ENCODE assay signal across 18 cellular contexts in the genomic region with DNA sequence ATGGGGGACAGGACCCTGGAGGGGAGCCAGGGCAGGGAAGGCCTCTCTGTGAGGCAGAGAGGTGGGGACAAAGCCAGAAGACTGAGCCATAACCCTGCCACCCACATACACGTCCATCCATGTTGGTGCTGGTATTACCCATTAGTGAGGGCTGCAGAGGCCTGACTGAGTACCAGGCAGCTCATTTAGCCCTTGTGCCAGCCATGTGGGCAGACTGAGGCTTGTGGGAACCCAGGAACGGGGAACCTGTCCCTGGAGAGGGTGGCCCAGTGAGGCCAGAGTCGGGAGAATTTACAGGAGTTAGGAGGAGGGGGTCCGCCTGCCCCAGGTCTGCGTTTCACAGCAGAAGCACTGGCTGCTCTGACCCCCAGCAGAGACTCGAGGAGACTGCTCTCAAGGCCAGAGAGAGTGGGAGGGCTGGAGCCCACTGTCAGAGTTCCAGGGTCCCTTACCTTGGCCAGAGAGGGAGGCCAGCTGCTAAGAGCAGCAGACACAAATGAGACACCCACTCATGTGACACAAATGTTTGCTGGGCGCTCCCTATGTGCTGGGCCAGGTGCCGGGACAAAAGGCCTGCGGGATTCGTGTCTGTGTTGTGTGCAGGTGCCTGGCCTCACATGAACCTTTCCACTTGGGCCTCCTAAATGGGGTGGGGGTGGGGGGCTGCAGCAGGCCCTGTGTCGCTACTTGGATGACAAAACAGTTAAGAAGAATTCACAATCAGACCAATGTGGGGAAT. TPM values are rescaled to one million over a fixed set of nuclear protein-coding genes. Genes with fewer than 3 reads are reported as not detected.
DNase-seq lines count a peak whose midpoint lies in the region; ATAC-seq and TF ChIP-seq lines count a peak whose summit lies in the region.
"Had no signal": no experiment of that assay in that cellular context is flagged by ENCODE, and none has a peak within 500 bp of the region (broad histone marks: within the 10 kb centered on the region; RNA-seq: fewer than 3 reads in every experiment).

No MANE protein-coding gene starts in this region.

- intact Hi-C loops in IMR-90 (cut with micrococcal nuclease) = no loop called here

- H2AK9ac ChIP-seq in IMR-90 (replicated peaks; ENCODE audit: low read depth, low read length, poor library complexity) = peak overlapping the region; percentile 72

- no peak overlapping the region for H2BK15ac ChIP-seq in IMR-90 (ENCODE audit: low read depth, low read length)

- no peak overlapping the region for H2BK5ac ChIP-seq in IMR-90 (ENCODE audit: low read depth, low read length, poor library complexity, severe bottlenecking)

- H3K56ac ChIP-seq in IMR-90 (ENCODE audit: extremely low read depth, insufficient read depth, low read length) = no peak overlapping the region

- H3K14ac ChIP-seq in IMR-90 (replicated peaks; ENCODE audit: low read depth, low read length) = no peak overlapping the region

- H2AFZ ChIP-seq in IMR-90 (replicated peaks; ENCODE audit: low read length, poor library complexity) = no peak overlapping the region

- no peak overlapping the region for H4K5ac ChIP-seq in IMR-90 (ENCODE audit: low read depth, low read length)

- H2BK20ac ChIP-seq in IMR-90 (ENCODE audit: low read depth, low read length) = no peak overlapping the region

- no peak overlapping the region for H3K18ac ChIP-seq in IMR-90 (ENCODE audit: low read depth, low read length)

- H3K36me3 ChIP-seq in IMR-90 (ENCODE audit: control insufficient read depth, insufficient read depth, low read length) = no peaks in the 10 kb centered on the region
- H3K36me3 ChIP-seq: lower lobe of right lung had no signal

- no peaks in the 10 kb centered on the region for H3K9me3 ChIP-seq in IMR-90 (ENCODE audit: control insufficient read depth, insufficient read depth, low read length)
- no peaks in the 10 kb centered on the region for H3K9me3 ChIP-seq in T-helper 17 cell (ENCODE audit: control insufficient read depth, low read length, poor library complexity, severe bottlenecking)
- H3K9me3 ChIP-seq: lower lobe of right lung had no signal

- no peak overlapping the region for H3K27ac ChIP-seq in IMR-90 (ENCODE audit: insufficient read depth, low read length)
- H3K27ac ChIP-seq: lower lobe of right lung had no signal

- POLR2A ChIA-PET in IMR-90 (lab: Charles Lee; ENCODE audit: unreplicated experiment) = no interaction called here
- POLR2A ChIA-PET in activated CD4-positive, alpha-beta T cell treated with anti-CD3 and anti-CD28 coated beads, Interleukin-2, amount 10 ng/mL, durations not matched to agents 7 days and 5 days (lab: Charles Lee) = no interaction called here

- CTCF ChIA-PET in IMR-90 (lab: Yijun Ruan, JAX) = interaction anchor here (1.4 kb wide), 1 partner anchor 11 kb away, joined by 4 read pairs; no protein-coding TSS in a partner anchor
- CTCF ChIA-PET in activated CD4-positive, alpha-beta T cell treated with anti-CD3 and anti-CD28 coated beads, Interleukin-2, amount 10 ng/mL, durations not matched to agents 7 days and 5 days (lab: Charles Lee) = interaction anchor here (0.7 to 1.9 kb wide), 3 partner anchors 11 to 90 kb away, joined by 3 to 6 read pairs (median 5); no protein-coding TSS in a partner anchor

- no peak for TF ChIP-seq RAD21 in IMR-90 (IDR thresholded peaks at IDR 0.05; ENCODE audit: low read length)

- H3K4me3 ChIP-seq in IMR-90 (ENCODE audit: insufficient read depth, low read depth, low read length) = no peak overlapping the region
- H3K4me3 ChIP-seq: lower lobe of right lung had no signal

- H3K4me3 Mint-ChIP-seq in stimulated activated naive CD8-positive, alpha-beta T cell treated with anti-CD3 and anti-CD28 coated beads, Interleukin-15, Interleukin-2, amounts not matched to agents 100 ng/mL and 50 ng/mL, for 24 hours = peak overlapping the region; percentile 20
- H3K4me3 Mint-ChIP-seq in T-helper 17 cell = peak overlapping the region; percentile 49
- H3K4me3 Mint-ChIP-seq in activated CD4-positive, alpha-beta T cell treated with anti-CD3 and anti-CD28 coated beads, Interleukin-2, amount 10 ng/mL, durations not matched to agents 7 days and 5 days = no peak overlapping the region
- H3K4me3 Mint-ChIP-seq: activated naive CD8-positive, alpha-beta T cell treated with anti-CD3 and anti-CD28 coated beads, Interleukin-2, amount 10 ng/mL, durations not matched to agents 7 days and 5 days; natural killer cell had no signal

- peaks cover 46% of the 10 kb centered on the region for H3K4me1 Mint-ChIP-seq in stimulated activated naive CD8-positive, alpha-beta T cell treated with anti-CD3 and anti-CD28 coated beads, Interleukin-15, Interleukin-2, amounts not matched to agents 100 ng/mL and 50 ng/mL, for 24 hours (ENCODE audit: low read depth)
- peaks cover 15% of the 10 kb centered on the region for H3K4me1 Mint-ChIP-seq in T-helper 17 cell
- peaks cover 10% of the 10 kb centered on the region for H3K4me1 Mint-ChIP-seq in activated CD4-positive, alpha-beta T cell treated with anti-CD3 and anti-CD28 coated beads, Interleukin-2, amount 10 ng/mL, durations not matched to agents 7 days and 5 days

- peaks cover 4% of the 10 kb centered on the region for H3K36me3 Mint-ChIP-seq in stimulated activated naive CD8-positive, alpha-beta T cell treated with anti-CD3 and anti-CD28 coated beads, Interleukin-15, Interleukin-2, amounts not matched to agents 100 ng/mL and 50 ng/mL, for 24 hours (ENCODE audit: low read depth)
- no peaks in the 10 kb centered on the region for H3K36me3 Mint-ChIP-seq in T-helper 17 cell (ENCODE audit: low read depth)
- no peaks in the 10 kb centered on the region for H3K36me3 Mint-ChIP-seq in activated CD4-positive, alpha-beta T cell treated with anti-CD3 and anti-CD28 coated beads, Interleukin-2, amount 10 ng/mL, durations not matched to agents 7 days and 5 days (ENCODE audit: low read depth)
- H3K36me3 Mint-ChIP-seq: activated naive CD8-positive, alpha-beta T cell treated with anti-CD3 and anti-CD28 coated beads, Interleukin-2, amount 10 ng/mL, durations not matched to agents 7 days and 5 days; natural killer cell had no signal

- no peak for ATAC-seq in stimulated activated naive CD8-positive, alpha-beta T cell treated with anti-CD3 and anti-CD28 coated beads, Interleukin-15, Interleukin-2, amounts not matched to agents 100 U/mL and 50 U/mL, for 24 hours
- ATAC-seq in IMR-90 (ENCODE audit: low read depth) (no peak), T-helper 17 cell (no peak), GM21529 (IDR thresholded peaks at IDR 0.05; ENCODE audit: unreplicated experiment) (no peak)
- ATAC-seq: lower lobe of right lung, natural killer cell had no signal

- in situ Hi-C loops in IMR-90 (cut with MboI; ENCODE audit: low sequenced_read_pairs) = no loop called here

- H3K9me3 Mint-ChIP-seq in stimulated activated naive CD8-positive, alpha-beta T cell treated with anti-CD3 and anti-CD28 coated beads, Interleukin-15, Interleukin-2, amounts not matched to agents 100 ng/mL and 50 ng/mL, for 24 hours = no peaks in the 10 kb centered on the region
- H3K9me3 Mint-ChIP-seq in activated CD4-positive, alpha-beta T cell treated with anti-CD3 and anti-CD28 coated beads, Interleukin-2, amount 10 ng/mL, durations not matched to agents 7 days and 5 days = no peaks in the 10 kb centered on the region
- H3K9me3 Mint-ChIP-seq: activated naive CD8-positive, alpha-beta T cell treated with anti-CD3 and anti-CD28 coated beads, Interleukin-2, amount 10 ng/mL, durations not matched to agents 7 days and 5 days; natural killer cell had no signal

- no peak overlapping the region for H4K8ac ChIP-seq in IMR-90 (ENCODE audit: low read depth in 2 of 2, low read length in 2 of 2)

- H3K27ac Mint-ChIP-seq in stimulated activated naive CD8-positive, alpha-beta T cell treated with anti-CD3 and anti-CD28 coated beads, Interleukin-15, Interleukin-2, amounts not matched to agents 100 ng/mL and 50 ng/mL, for 24 hours = peak overlapping the region; percentile 31
- H3K27ac Mint-ChIP-seq in T-helper 17 cell = peak overlapping the region; percentile 89
- no peak overlapping the region for H3K27ac Mint-ChIP-seq in activated CD4-positive, alpha-beta T cell treated with anti-CD3 and anti-CD28 coated beads, Interleukin-2, amount 10 ng/mL, durations not matched to agents 7 days and 5 days
- H3K27ac Mint-ChIP-seq: activated naive CD8-positive, alpha-beta T cell treated with anti-CD3 and anti-CD28 coated beads, Interleukin-2, amount 10 ng/mL, durations not matched to agents 7 days and 5 days; natural killer cell had no signal

- dilution Hi-C loops in IMR-90 (cut with HindIII; ENCODE audit: low sequenced_read_pairs, unreplicated experiment) = no loop called here

- no peaks in the 10 kb centered on the region for H3K9me1 ChIP-seq in IMR-90 (ENCODE audit: insufficient read depth, low read length)

- no peak overlapping the region for H3K9ac ChIP-seq in IMR-90 (ENCODE audit: low read depth, low read length)

- H3K4me2 ChIP-seq in IMR-90 (ENCODE audit: low read depth, low read length) = no peak overlapping the region

- no peak overlapping the region for H3K4ac ChIP-seq in IMR-90 (ENCODE audit: low read depth, low read length)

- H2AK5ac ChIP-seq in IMR-90 (ENCODE audit: low read depth, low read length) = no peak overlapping the region

- TF ChIP-seq CTCF in IMR-90 (conservative IDR thresholded peaks at IDR 0.05; ENCODE audit: low read depth, low read length) = no peak

- no peaks in the 10 kb centered on the region; the same call in 1 of the 2 replicates for H4K20me1 ChIP-seq in IMR-90 (ENCODE audit: insufficient read depth, low read length)

- H3K27me3 Mint-ChIP-seq in stimulated activated naive CD8-positive, alpha-beta T cell treated with anti-CD3 and anti-CD28 coated beads, Interleukin-15, Interleukin-2, amounts not matched to agents 100 ng/mL and 50 ng/mL, for 24 hours = peaks cover 4% of the 10 kb centered on the region
- H3K27me3 Mint-ChIP-seq in T-helper 17 cell = no peaks in the 10 kb centered on the region
- peaks cover 24% of the 10 kb centered on the region for H3K27me3 Mint-ChIP-seq in activated CD4-positive, alpha-beta T cell treated with anti-CD3 and anti-CD28 coated beads, Interleukin-2, amount 10 ng/mL, durations not matched to agents 7 days and 5 days

- TF ChIP-seq POLR2A in IMR-90 (IDR thresholded peaks at IDR 0.05; ENCODE audit: low read depth, low read length) = no peak

- no peaks in the 10 kb centered on the region for H3K4me1 ChIP-seq in IMR-90 (ENCODE audit: control insufficient read depth, insufficient read depth, low read length)

- no peak overlapping the region for H4K91ac ChIP-seq in IMR-90 (ENCODE audit: insufficient read depth, low read depth, low read length)

- H3K23ac ChIP-seq in IMR-90 (ENCODE audit: low read depth, low read length) = no peak overlapping the region

- no peaks in the 10 kb centered on the region for H3K79me1 ChIP-seq in IMR-90 (ENCODE audit: low read depth in 1 of 2, low read length in 2 of 2)

- DNase-seq in stimulated activated naive CD8-positive, alpha-beta T cell treated with anti-CD3 and anti-CD28 coated beads, Interleukin-15, Interleukin-2, amounts not matched to agents 100 U/mL and 50 U/mL, for 24 hours = no peak
- DNase-seq in IMR-90 = no peak
- DNase-seq in T-helper 17 cell = no peak
- DNase-seq in GM19240 (ENCODE audit: insufficient read length, low spot score) = no peak
- DNase-seq in dermis blood vessel endothelial cell = no peak
- DNase-seq in activated CD4-positive, alpha-beta T cell treated with anti-CD3 and anti-CD28 coated beads, Interleukin-2, amount 10 ng/mL, durations not matched to agents 7 days and 5 days = no peak
- DNase-seq: activated CD4-positive, CD25-positive, alpha-beta regulatory T cell treated with anti-CD3 and anti-CD28 coated beads, Interleukin-2, amount 50 U/mL, for 72 hours; activated CD8-positive, alpha-beta memory T cell treated with anti-CD3 and anti-CD28 coated beads, Interleukin-2, amount 50 U/mL, for 48 hours; activated naive CD8-positive, alpha-beta T cell treated with anti-CD3 and anti-CD28 coated beads, Interleukin-2, amount 10 ng/mL, durations not matched to agents 7 days and 5 days; foreskin melanocyte; lower lobe of right lung; natural killer cell; NCI-H187; stimulated activated CD4-positive, alpha-beta T cell treated with anti-CD3 and anti-CD28 coated beads, Interleukin-2, amount 100 ng/mL, for 48 hours; T-helper 1 cell; trophoblast cell had no signal

- H2BK120ac ChIP-seq in IMR-90 (ENCODE audit: low read depth, low read length) = no peak overlapping the region

- no TSS peak for BruUV-seq in IMR-90 (replicated peaks; lab: Mats Ljungman, UMichigan)

- WGBS in IMR-90 (ENCODE audit: extremely low coverage in 2 of 2, insufficient read length in 1 of 2), 2 experiments = 80% methylated on average over 3 of the region's 11 CpGs; no CpG with 5 or more reads in 1 of the 2 experiments

- peaks cover 15% of the 10 kb centered on the region for H3K27me3 ChIP-seq in IMR-90 (ENCODE audit: control insufficient read depth, insufficient read depth, low read length)

RNA-seq across cellular contexts. Expression of gene TNFRSF13C, which starts 2.7 kb away (rescaled TPM):
- total RNA-seq in IMR-90 (2012; rRNA removed) (under 0.01 TPM in 1 of 2 replicates, not detected in the other), T-helper 17 cell (10 to 100 TPM; 10.2 to 23.9 TPM), dermis blood vessel endothelial cell (not detected in 2 replicates)
- 0.14 and 0.16 TPM in 2 replicates for polyA plus RNA-seq in IMR-90 (2012; rRNA removed)
- polyA plus RNA-seq in IMR-90 (2012; cell fraction: cytosol; rRNA removed) = 0.08 and 0.09 TPM in 2 replicates
- polyA plus RNA-seq in IMR-90 (2012; cell fraction: nucleus; rRNA removed; ENCODE audit: low replicate concordance) = 1.1 and 1.9 TPM in 2 replicates
- total RNA-seq in activated CD4-positive, alpha-beta T cell treated with anti-CD3 and anti-CD28 coated beads, Interleukin-2, amount 10 ng/mL, durations not matched to agents 7 days and 5 days = 1 to 10 TPM; 1.3 to 1.7 TPM

RNA-seq across cellular contexts. Expression of gene SHISA8, which starts 14.5 kb away (rescaled TPM):
- total RNA-seq in IMR-90 (2012; rRNA removed) (not detected in 2 replicates), T-helper 17 cell (1 to 10 TPM in 1 of 2 donors, not detected in 1; 1.6 TPM), dermis blood vessel endothelial cell (not detected in 2 replicates)
- polyA plus RNA-seq in IMR-90 (2012; rRNA removed) = not detected in 2 replicates
- not detected in 2 replicates for polyA plus RNA-seq in IMR-90 (2012; cell fraction: cytosol; rRNA removed)
- not detected in 2 replicates for polyA plus RNA-seq in IMR-90 (2012; cell fraction: nucleus; rRNA removed; ENCODE audit: low replicate concordance)
- total RNA-seq in activated CD4-positive, alpha-beta T cell treated with anti-CD3 and anti-CD28 coated beads, Interleukin-2, amount 10 ng/mL, durations not matched to agents 7 days and 5 days = not detected
- total RNA-seq: activated naive CD8-positive, alpha-beta T cell treated with anti-CD3 and anti-CD28 coated beads, Interleukin-2, amount 10 ng/mL, durations not matched to agents 7 days and 5 days; lower lobe of right lung had no signal

RNA-seq across cellular contexts. Expression of gene CENPM, which starts 17.6 kb away (rescaled TPM):
- total RNA-seq in IMR-90 (2012; rRNA removed) (14.7 and 18.1 TPM in 2 replicates), T-helper 17 cell (10 to 100 TPM; 26.9 to 28.3 TPM), dermis blood vessel endothelial cell (13.1 and 34.2 TPM in 2 replicates)
- polyA plus RNA-seq in IMR-90 (2012; rRNA removed) = 20.1 and 31.3 TPM in 2 replicates
- 10.5 and 19.3 TPM in 2 replicates for polyA plus RNA-seq in IMR-90 (2012; cell fraction: cytosol; rRNA removed)
- polyA plus RNA-seq in IMR-90 (2012; cell fraction: nucleus; rRNA removed; ENCODE audit: low replicate concordance) = 8.7 and 23.0 TPM in 2 replicates
- total RNA-seq in activated CD4-positive, alpha-beta T cell treated with anti-CD3 and anti-CD28 coated beads, Interleukin-2, amount 10 ng/mL, durations not matched to agents 7 days and 5 days = 10 to 100 TPM; 76.6 to 92.0 TPM

RNA-seq across cellular contexts. Expression of gene SEPTIN3, which starts 39.9 kb away (rescaled TPM):
- total RNA-seq in IMR-90 (2012; rRNA removed) (under 0.01 and 0.18 TPM in 2 replicates), T-helper 17 cell (under 1 TPM in 1 of 2 donors, not detected in 1; 0.42 TPM), dermis blood vessel endothelial cell (under 0.01 and 0.14 TPM in 2 replicates)
- polyA plus RNA-seq in IMR-90 (2012; rRNA removed) = 0.14 and 0.15 TPM in 2 replicates
- 0.02 and 0.13 TPM in 2 replicates for polyA plus RNA-seq in IMR-90 (2012; cell fraction: cytosol; rRNA removed)
- 0.12 and 0.17 TPM in 2 replicates for polyA plus RNA-seq in IMR-90 (2012; cell fraction: nucleus; rRNA removed; ENCODE audit: low replicate concordance)
- total RNA-seq in activated CD4-positive, alpha-beta T cell treated with anti-CD3 and anti-CD28 coated beads, Interleukin-2, amount 10 ng/mL, durations not matched to agents 7 days and 5 days = 1 to 10 TPM; 1.4 to 1.6 TPM

Comparison
In these comparisons a context has a peak if more than half of its experiments do, and no peak if none do; other contexts are left out.
1. RNA of gene TNFRSF13C, which starts 2.7 kb away (total RNA-seq): 10.2 to 23.9 TPM in T-helper 17 cell; 1.3 to 1.7 TPM in activated CD4-positive, alpha-beta T cell treated with anti-CD3 and anti-CD28 coated beads, Interleukin-2, amount 10 ng/mL, durations not matched to agents 7 days and 5 days, under 0.01 TPM in IMR-90 and not detected in dermis blood vessel endothelial cell; every median in the first group is over 4 times any median in the second.